12 cellular contexts compared by ENCODE assay signal in the genomic region with DNA sequence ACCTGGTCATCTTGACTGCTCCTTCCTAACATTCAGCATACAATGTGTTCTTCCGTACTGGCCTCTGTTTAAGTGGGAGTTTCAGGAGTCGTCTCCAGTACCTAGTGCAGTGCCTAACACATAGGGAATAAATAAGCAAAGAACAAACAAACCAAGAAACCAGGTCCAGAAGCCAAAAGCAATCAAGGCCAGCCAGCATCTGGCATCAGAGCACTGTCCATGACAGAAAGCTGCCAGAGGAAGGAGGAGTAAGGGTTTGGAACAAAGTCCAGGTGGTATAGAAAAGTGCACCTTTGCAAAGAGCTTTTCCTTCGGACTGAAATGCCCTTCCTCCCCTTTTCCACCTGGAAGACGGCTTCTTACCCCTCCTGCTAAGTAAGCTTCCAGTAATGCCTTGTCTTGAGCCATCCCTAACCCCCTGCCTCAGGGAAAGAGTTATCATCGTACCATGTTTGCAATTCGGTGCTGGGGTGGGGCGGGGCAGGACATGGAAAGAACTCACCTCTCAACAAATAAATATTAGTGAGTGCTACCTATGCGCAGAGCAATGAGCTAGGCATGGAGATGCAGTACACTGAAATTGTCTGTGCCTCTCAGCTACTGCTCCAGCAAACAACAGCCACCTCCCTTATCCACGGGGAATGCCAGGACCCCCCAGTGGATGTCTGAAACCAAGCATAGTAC. TPM values are rescaled to one million over a fixed set of nuclear protein-coding genes. Genes with fewer than 3 reads are reported as not detected.
DNase-seq lines count a peak whose midpoint lies in the region; ATAC-seq, FAIRE-seq and TF ChIP-seq lines count a peak whose summit lies in the region.
"Had no signal": no experiment of that assay in that cellular context is flagged by ENCODE, and none has a peak within 500 bp of the region (broad histone marks: within the 10 kb centered on the region; RNA-seq: fewer than 3 reads in every experiment).

No MANE protein-coding gene starts in this region.

- H3K4me3 Mint-ChIP-seq in activated T-cell treated with anti-CD3 and anti-CD28 coated beads, Interleukin-2, amount 50 U/mL, for 24 hours: peak overlapping the region; percentile 55
- H3K4me3 Mint-ChIP-seq in astrocyte (ENCODE audit: unreplicated experiment): no peak overlapping the region
- H3K4me3 Mint-ChIP-seq in stimulated activated naive B cell treated with anti-CD40 and anti-IgM and Interleukin-4, amounts not matched to agents 10 μg/mL and 1 μg/mL and 100 μg/mL, for 72 hours: peak overlapping the region in 1 of 2 donors; percentile 66
- H3K4me3 Mint-ChIP-seq in naive thymus-derived CD8-positive, alpha-beta T cell: no peak overlapping the region
- H3K4me3 Mint-ChIP-seq: neural progenitor cell had no signal

- peaks cover 43% of the 10 kb centered on the region for H3K4me1 Mint-ChIP-seq in activated T-cell treated with anti-CD3 and anti-CD28 coated beads, Interleukin-2, amount 50 U/mL, for 24 hours (ENCODE audit: low read depth)
- H3K4me1 Mint-ChIP-seq in astrocyte (ENCODE audit: low read depth, unreplicated experiment): peaks cover 22% of the 10 kb centered on the region
- peaks cover 21 to 40% of the 10 kb centered on the region in 2 donors for H3K4me1 Mint-ChIP-seq in stimulated activated naive B cell treated with anti-CD40 and anti-IgM and Interleukin-4, amounts not matched to agents 10 μg/mL and 1 μg/mL and 100 μg/mL, for 72 hours
- peaks cover 1 to 18% (median 10%) of the 10 kb centered on the region in 4 donors for H3K4me1 Mint-ChIP-seq in naive thymus-derived CD8-positive, alpha-beta T cell

- H3K9ac ChIP-seq in PC-3 (ENCODE audit: low read length): peak overlapping the region; percentile 89
- H3K9ac ChIP-seq in astrocyte (ENCODE audit: low read length): no peak overlapping the region
- H3K9ac ChIP-seq: neural progenitor cell had no signal

- BruUV-seq in PC-3 (replicated peaks; lab: Mats Ljungman, UMichigan): TSS peak; percentile 58

- CTCF ChIA-PET in PC-3 (lab: Charles Lee): interaction anchor here (0.7 kb wide), 1 partner anchor 34 kb away, joined by 3 read pairs; no protein-coding TSS in a partner anchor

- H3K79me2 ChIP-seq in PC-3 (ENCODE audit: low read length): no peaks in the 10 kb centered on the region
- no peaks in the 10 kb centered on the region for H3K79me2 ChIP-seq in astrocyte (ENCODE audit: insufficient read depth, low read length)

- H3K4me3 ChIP-seq in PC-3 (ENCODE audit: low read length) (peak overlapping the region; percentile 24), astrocyte (ENCODE audit: insufficient read depth, low read depth, low read length) (no peak overlapping the region), tibial artery (no peak overlapping the region), pancreas (no peak overlapping the region)
- H3K4me3 ChIP-seq: neural progenitor cell had no signal

- peaks cover 8% of the 10 kb centered on the region for H3F3A ChIP-seq in PC-3 (ENCODE audit: low read length, unreplicated experiment)

- H2AFZ ChIP-seq in PC-3 (ENCODE audit: low read length): no peak overlapping the region
- H2AFZ ChIP-seq in astrocyte (ENCODE audit: low read depth, low read length): no peak overlapping the region
- H2AFZ ChIP-seq: neural progenitor cell had no signal

- WGBS in pancreas, 2 donors: 76 to 85% methylated on average over 9 of the region's 9 CpGs

- H3K27me3 ChIP-seq in PC-3 (ENCODE audit: low read length): no peaks in the 10 kb centered on the region
- peaks cover 22% of the 10 kb centered on the region for H3K27me3 ChIP-seq in astrocyte (ENCODE audit: insufficient read depth, low read length)
- no peaks in the 10 kb centered on the region for H3K27me3 ChIP-seq in tibial artery
- H3K27me3 ChIP-seq in pancreas: no peaks in the 10 kb centered on the region

- no peaks in the 10 kb centered on the region for H3K9me2 ChIP-seq in PC-3 (replicated peaks; ENCODE audit: low read length)

- H3K4me1 ChIP-seq in PC-3 (ENCODE audit: insufficient read depth, low read length) (peaks cover 53% of the 10 kb centered on the region), astrocyte (ENCODE audit: insufficient read depth, low read length) (peaks cover 23% of the 10 kb centered on the region), tibial artery (no peaks in the 10 kb centered on the region), pancreas (no peaks in the 10 kb centered on the region)
- H3K4me1 ChIP-seq: neural progenitor cell had no signal

- H3K9me3 Mint-ChIP-seq in activated T-cell treated with anti-CD3 and anti-CD28 coated beads, Interleukin-2, amount 50 U/mL, for 24 hours: peaks cover 2% of the 10 kb centered on the region
- H3K9me3 Mint-ChIP-seq in astrocyte (ENCODE audit: unreplicated experiment): peaks cover 3% of the 10 kb centered on the region
- H3K9me3 Mint-ChIP-seq in stimulated activated naive B cell treated with anti-CD40 and anti-IgM and Interleukin-4, amounts not matched to agents 10 μg/mL and 1 μg/mL and 100 μg/mL, for 72 hours: peaks cover 4 to 6% of the 10 kb centered on the region in 2 donors
- no peaks in the 10 kb centered on the region for H3K9me3 Mint-ChIP-seq in naive thymus-derived CD8-positive, alpha-beta T cell
- H3K9me3 Mint-ChIP-seq: neural progenitor cell had no signal

- ATAC-seq in PC-3 (peak; percentile 55), pancreas (no peak)
- no peak for ATAC-seq in stimulated activated naive B cell treated with anti-CD40 and anti-IgM and Interleukin-4, amounts not matched to agents 10 μg/mL and 1 μg/mL and 100 μg/mL, for 72 hours (replicated peaks)
- no peak for ATAC-seq in naive thymus-derived CD8-positive, alpha-beta T cell
- ATAC-seq: right cardiac atrium had no signal

- POLR2A ChIA-PET in PC-3 (lab: Charles Lee; ENCODE audit: unreplicated experiment): interaction anchor here (0.6 to 1.2 kb wide), 3 partner anchors 14 to 87 kb away, joined by 3 read pairs; no protein-coding TSS in a partner anchor
- POLR2A ChIA-PET in naive thymus-derived CD8-positive, alpha-beta T cell (lab: Charles Lee): interaction anchor here (1.0 to 3.4 kb wide), 2 partner anchors 70 to 192 kb away, joined by 3 to 8 read pairs; a partner anchor contains a TSS

- H3K4me2 ChIP-seq in PC-3 (ENCODE audit: low read length): peak overlapping the region; percentile 78
- H3K4me2 ChIP-seq in astrocyte (ENCODE audit: low read length): peak overlapping the region; percentile 44
- H3K4me2 ChIP-seq: neural progenitor cell had no signal

- H3K9me3 ChIP-seq in PC-3 (ENCODE audit: low read length) (no peaks in the 10 kb centered on the region), astrocyte (ENCODE audit: insufficient read depth, low read depth, low read length) (no peaks in the 10 kb centered on the region), tibial artery (no peaks in the 10 kb centered on the region), pancreas (no peaks in the 10 kb centered on the region)

- H3K36me3 Mint-ChIP-seq in activated T-cell treated with anti-CD3 and anti-CD28 coated beads, Interleukin-2, amount 50 U/mL, for 24 hours (ENCODE audit: low read depth): peaks cover 2% of the 10 kb centered on the region
- no peaks in the 10 kb centered on the region for H3K36me3 Mint-ChIP-seq in astrocyte (ENCODE audit: low read depth, unreplicated experiment)
- peaks cover 7 to 21% of the 10 kb centered on the region in 2 donors for H3K36me3 Mint-ChIP-seq in stimulated activated naive B cell treated with anti-CD40 and anti-IgM and Interleukin-4, amounts not matched to agents 10 μg/mL and 1 μg/mL and 100 μg/mL, for 72 hours
- peaks cover 0 to 4% (median 1%) of the 10 kb centered on the region in 3 donors for H3K36me3 Mint-ChIP-seq in naive thymus-derived CD8-positive, alpha-beta T cell
- H3K36me3 Mint-ChIP-seq: neural progenitor cell had no signal

- no peak for FAIRE-seq in astrocyte (lab: Jason Lieb, UNC)
- FAIRE-seq in pancreas (lab: Jason Lieb, UNC): no peak

- H3K27ac Mint-ChIP-seq in activated T-cell treated with anti-CD3 and anti-CD28 coated beads, Interleukin-2, amount 50 U/mL, for 24 hours: peak overlapping the region; percentile 94
- H3K27ac Mint-ChIP-seq in astrocyte (ENCODE audit: unreplicated experiment): peak overlapping the region; percentile 74
- H3K27ac Mint-ChIP-seq in stimulated activated naive B cell treated with anti-CD40 and anti-IgM and Interleukin-4, amounts not matched to agents 10 μg/mL and 1 μg/mL and 100 μg/mL, for 72 hours: peak overlapping the region; percentile 91
- peak overlapping the region in 2 of 10 donors; percentile 81 to 86 for H3K27ac Mint-ChIP-seq in naive thymus-derived CD8-positive, alpha-beta T cell
- H3K27ac Mint-ChIP-seq: neural progenitor cell had no signal

- no peaks in the 10 kb centered on the region for H4K20me1 ChIP-seq in PC-3 (ENCODE audit: low read length)
- H4K20me1 ChIP-seq in astrocyte (ENCODE audit: insufficient read depth, low read length): no peaks in the 10 kb centered on the region

- H3K36me3 ChIP-seq in PC-3 (ENCODE audit: low read depth, low read length) (no peaks in the 10 kb centered on the region), astrocyte (ENCODE audit: insufficient read depth, low read length) (no peaks in the 10 kb centered on the region), tibial artery (no peaks in the 10 kb centered on the region), pancreas (no peaks in the 10 kb centered on the region)
- H3K36me3 ChIP-seq: neural progenitor cell had no signal

- no peak for TF ChIP-seq CTCF in PC-3 (conservative IDR thresholded peaks at IDR 0.05; ENCODE audit: low read depth, low read length)
- TF ChIP-seq CTCF in astrocyte (IDR thresholded peaks at IDR 0.05; ENCODE audit: insufficient read depth, low read depth, low read length): no peak
- no peak for TF ChIP-seq CTCF in tibial artery (IDR thresholded peaks at IDR 0.05)
- TF ChIP-seq CTCF in pancreas (IDR thresholded peaks at IDR 0.05): no peak

- H3K27me3 Mint-ChIP-seq in activated T-cell treated with anti-CD3 and anti-CD28 coated beads, Interleukin-2, amount 50 U/mL, for 24 hours: peaks cover 5% of the 10 kb centered on the region
- H3K27me3 Mint-ChIP-seq in astrocyte (ENCODE audit: low read depth, unreplicated experiment): peaks cover 1% of the 10 kb centered on the region
- H3K27me3 Mint-ChIP-seq in stimulated activated naive B cell treated with anti-CD40 and anti-IgM and Interleukin-4, amounts not matched to agents 10 μg/mL and 1 μg/mL and 100 μg/mL, for 72 hours: peaks cover 0 to 14% of the 10 kb centered on the region in 2 donors
- peaks cover 0 to 2% (median 0%) of the 10 kb centered on the region in 5 donors for H3K27me3 Mint-ChIP-seq in naive thymus-derived CD8-positive, alpha-beta T cell

- H3K27ac ChIP-seq in PC-3 (ENCODE audit: low read length) (peak overlapping the region; percentile 98), astrocyte (ENCODE audit: low read depth, low read length) (no peak overlapping the region), tibial artery (no peak overlapping the region), pancreas (no peak overlapping the region)
- H3K27ac ChIP-seq: neural progenitor cell had no signal

- intact Hi-C loops in PC-3 (cut with micrococcal nuclease) (loop anchor here (1.0 kb wide), 1 partner anchor 87 kb away; no protein-coding TSS in a partner anchor), tibial artery (cut with DNase I; ENCODE audit: low total_unique reads) (no loop called here), pancreas (cut with DNase I) (no loop called here)

- no peak for DNase-seq in activated T-cell treated with anti-CD3 and anti-CD28 coated beads, Interleukin-2, amount 50 U/mL, for 24 hours
- DNase-seq in activated T-cell treated with anti-CD3 and anti-CD28 coated beads, Interleukin-2, amount 50 U/mL, for 1 hour: no peak
- peak; percentile 83 for DNase-seq in PC-3
- no peak for DNase-seq in astrocyte (ENCODE audit: low read depth)
- no peak for DNase-seq in stimulated activated naive B cell treated with anti-CD40 and anti-IgM and Interleukin-4, amounts not matched to agents 10 μg/mL and 1 μg/mL and 100 μg/mL, for 72 hours
- DNase-seq in tibial artery: no peak
- DNase-seq in pancreas: no peak
- no peak for DNase-seq in naive thymus-derived CD8-positive, alpha-beta T cell
- DNase-seq: aorta, NCI-H1092 treated with DMSO at 0.1 percent for 48 hours, right cardiac atrium had no signal

RNA-seq across cellular contexts. Expression of a gene that starts 47.6 kb away (rescaled TPM):
- total RNA-seq in PC-3 (2014; rRNA removed) (2.3 and 4.4 TPM in 2 replicates), astrocyte (2.2 and 2.8 TPM in 2 replicates), pancreas (1 to 10 TPM; 1.0 to 2.1 (median 1.6) TPM)
- 1 to 10 TPM; 3.2 to 9.6 TPM for polyA plus RNA-seq in pancreas
- 1 to 10 TPM; 8.0 to 9.5 TPM for total RNA-seq in naive thymus-derived CD8-positive, alpha-beta T cell
- 1 to 10 TPM; 1.5 to 2.2 (median 1.6) TPM for polyA plus RNA-seq in naive thymus-derived CD8-positive, alpha-beta T cell

RNA-seq across cellular contexts. Expression of a gene that starts 47.8 kb away (rescaled TPM):
- total RNA-seq in PC-3 (2014; rRNA removed): 8.4 and 12.4 TPM in 2 replicates
- 5.2 and 5.5 TPM in 2 replicates for total RNA-seq in astrocyte
- total RNA-seq in pancreas: 1 to 10 TPM; 3.9 to 7.6 (median 4.4) TPM
- 1 to 10 TPM; 1.8 to 5.2 TPM for polyA plus RNA-seq in pancreas
- 10 to 100 TPM; 40.0 to 45.8 TPM for total RNA-seq in naive thymus-derived CD8-positive, alpha-beta T cell
- polyA plus RNA-seq in naive thymus-derived CD8-positive, alpha-beta T cell: 1 to 10 TPM; 3.8 to 4.7 (median 4.1) TPM
